ENCODE assay signal across 1 cellular context in the genomic region with DNA sequence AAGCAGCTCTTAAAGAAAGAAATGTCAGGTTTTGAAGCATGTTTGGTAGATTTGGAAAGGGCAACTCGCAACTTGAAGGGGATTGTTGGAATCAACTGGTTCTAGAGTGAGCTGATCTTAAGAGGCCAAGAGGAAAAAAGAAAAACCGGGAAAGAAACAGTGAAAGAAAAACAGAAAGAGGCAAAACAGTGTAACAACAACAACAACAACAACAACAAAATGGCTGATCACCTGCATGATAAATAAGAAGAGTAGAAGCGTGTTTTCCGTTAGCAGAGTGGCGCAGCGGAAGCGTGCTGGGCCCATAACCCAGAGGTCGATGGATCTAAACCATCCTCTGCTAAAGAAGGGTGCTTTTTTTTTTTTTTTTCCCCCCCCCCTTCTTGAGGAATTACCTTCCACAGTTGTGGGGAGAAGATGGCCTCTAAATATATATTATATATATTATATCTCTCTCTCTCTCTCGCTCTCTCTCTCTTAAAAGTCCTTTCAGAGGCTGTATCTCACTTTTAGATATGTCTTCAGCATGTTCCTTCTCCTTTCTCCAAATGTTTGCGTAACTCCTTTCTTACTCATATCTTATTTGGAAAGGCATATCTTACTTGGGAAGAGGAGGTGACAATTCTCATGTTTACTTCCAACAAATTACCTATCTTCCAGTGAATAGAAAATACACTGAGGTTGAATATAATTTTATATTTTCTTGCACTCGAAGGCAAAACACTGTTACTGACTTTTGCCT.
TF ChIP-seq lines count a peak whose summit lies in the region.

No MANE protein-coding gene starts in this region.

TF ChIP-seq in K562, 482 proteins besides CTCF, POLR2A, EP300 and RAD21 (continued from another document and continues in another):
- TF ChIP-seq, protein P1, sequence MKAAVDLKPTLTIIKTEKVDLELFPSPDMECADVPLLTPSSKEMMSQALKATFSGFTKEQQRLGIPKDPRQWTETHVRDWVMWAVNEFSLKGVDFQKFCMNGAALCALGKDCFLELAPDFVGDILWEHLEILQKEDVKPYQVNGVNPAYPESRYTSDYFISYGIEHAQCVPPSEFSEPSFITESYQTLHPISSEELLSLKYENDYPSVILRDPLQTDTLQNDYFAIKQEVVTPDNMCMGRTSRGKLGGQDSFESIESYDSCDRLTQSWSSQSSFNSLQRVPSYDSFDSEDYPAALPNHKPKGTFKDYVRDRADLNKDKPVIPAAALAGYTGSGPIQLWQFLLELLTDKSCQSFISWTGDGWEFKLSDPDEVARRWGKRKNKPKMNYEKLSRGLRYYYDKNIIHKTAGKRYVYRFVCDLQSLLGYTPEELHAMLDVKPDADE (conservative IDR thresholded peaks at IDR 0.05; ENCODE audit: control insufficient read depth, low read depth, low read length): peak; percentile 67; the same call in 1 of the 2 replicates
- TF ChIP-seq TRIM28 (IDR thresholded peaks at IDR 0.05): no peak
- TF ChIP-seq RBM22 (IDR thresholded peaks at IDR 0.05; ENCODE audit: low read depth, low read length, poor library complexity, severe bottlenecking): peak; percentile 72
- no peak for TF ChIP-seq KAT2B (IDR thresholded peaks at IDR 0.05; ENCODE audit: low read depth, low read length)
- 0 out of 2 replicates have a peak, but pooled peaks have one; percentile 17 for TF ChIP-seq CBFA2T3 (IDR thresholded peaks at IDR 0.05)
- TF ChIP-seq NBN (IDR thresholded peaks at IDR 0.05; ENCODE audit: low read depth): peak; percentile 76
- TF ChIP-seq, protein P2, sequence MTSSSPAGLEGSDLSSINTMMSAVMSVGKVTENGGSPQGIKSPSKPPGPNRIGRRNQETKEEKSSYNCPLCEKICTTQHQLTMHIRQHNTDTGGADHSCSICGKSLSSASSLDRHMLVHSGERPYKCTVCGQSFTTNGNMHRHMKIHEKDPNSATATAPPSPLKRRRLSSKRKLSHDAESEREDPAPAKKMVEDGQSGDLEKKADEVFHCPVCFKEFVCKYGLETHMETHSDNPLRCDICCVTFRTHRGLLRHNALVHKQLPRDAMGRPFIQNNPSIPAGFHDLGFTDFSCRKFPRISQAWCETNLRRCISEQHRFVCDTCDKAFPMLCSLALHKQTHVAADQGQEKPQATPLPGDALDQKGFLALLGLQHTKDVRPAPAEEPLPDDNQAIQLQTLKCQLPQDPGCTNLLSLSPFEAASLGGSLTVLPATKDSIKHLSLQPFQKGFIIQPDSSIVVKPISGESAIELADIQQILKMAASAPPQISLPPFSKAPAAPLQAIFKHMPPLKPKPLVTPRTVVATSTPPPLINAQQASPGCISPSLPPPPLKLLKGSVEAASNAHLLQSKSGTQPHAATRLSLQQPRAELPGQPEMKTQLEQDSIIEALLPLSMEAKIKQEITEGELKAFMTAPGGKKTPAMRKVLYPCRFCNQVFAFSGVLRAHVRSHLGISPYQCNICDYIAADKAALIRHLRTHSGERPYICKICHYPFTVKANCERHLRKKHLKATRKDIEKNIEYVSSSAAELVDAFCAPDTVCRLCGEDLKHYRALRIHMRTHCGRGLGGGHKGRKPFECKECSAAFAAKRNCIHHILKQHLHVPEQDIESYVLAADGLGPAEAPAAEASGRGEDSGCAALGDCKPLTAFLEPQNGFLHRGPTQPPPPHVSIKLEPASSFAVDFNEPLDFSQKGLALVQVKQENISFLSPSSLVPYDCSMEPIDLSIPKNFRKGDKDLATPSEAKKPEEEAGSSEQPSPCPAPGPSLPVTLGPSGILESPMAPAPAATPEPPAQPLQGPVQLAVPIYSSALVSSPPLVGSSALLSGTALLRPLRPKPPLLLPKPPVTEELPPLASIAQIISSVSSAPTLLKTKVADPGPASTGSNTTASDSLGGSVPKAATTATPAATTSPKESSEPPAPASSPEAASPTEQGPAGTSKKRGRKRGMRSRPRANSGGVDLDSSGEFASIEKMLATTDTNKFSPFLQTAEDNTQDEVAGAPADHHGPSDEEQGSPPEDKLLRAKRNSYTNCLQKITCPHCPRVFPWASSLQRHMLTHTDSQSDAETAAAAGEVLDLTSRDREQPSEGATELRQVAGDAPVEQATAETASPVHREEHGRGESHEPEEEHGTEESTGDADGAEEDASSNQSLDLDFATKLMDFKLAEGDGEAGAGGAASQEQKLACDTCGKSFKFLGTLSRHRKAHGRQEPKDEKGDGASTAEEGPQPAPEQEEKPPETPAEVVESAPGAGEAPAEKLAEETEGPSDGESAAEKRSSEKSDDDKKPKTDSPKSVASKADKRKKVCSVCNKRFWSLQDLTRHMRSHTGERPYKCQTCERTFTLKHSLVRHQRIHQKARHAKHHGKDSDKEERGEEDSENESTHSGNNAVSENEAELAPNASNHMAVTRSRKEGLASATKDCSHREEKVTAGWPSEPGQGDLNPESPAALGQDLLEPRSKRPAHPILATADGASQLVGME (CRISPR knock-in tag; IDR thresholded peaks at IDR 0.05): no peak
- TF ChIP-seq ZNF507 (tag; conservative IDR thresholded peaks at IDR 0.05): no peak
- TF ChIP-seq XRCC3 (IDR thresholded peaks at IDR 0.05): no peak
- no peak for TF ChIP-seq KDM5B (IDR thresholded peaks at IDR 0.05; ENCODE audit: insufficient replicate concordance, low read depth, low read length)
- TF ChIP-seq, protein P3, sequence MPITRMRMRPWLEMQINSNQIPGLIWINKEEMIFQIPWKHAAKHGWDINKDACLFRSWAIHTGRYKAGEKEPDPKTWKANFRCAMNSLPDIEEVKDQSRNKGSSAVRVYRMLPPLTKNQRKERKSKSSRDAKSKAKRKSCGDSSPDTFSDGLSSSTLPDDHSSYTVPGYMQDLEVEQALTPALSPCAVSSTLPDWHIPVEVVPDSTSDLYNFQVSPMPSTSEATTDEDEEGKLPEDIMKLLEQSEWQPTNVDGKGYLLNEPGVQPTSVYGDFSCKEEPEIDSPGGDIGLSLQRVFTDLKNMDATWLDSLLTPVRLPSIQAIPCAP (CRISPR knock-in tag; IDR thresholded peaks at IDR 0.05; ENCODE audit: borderline replicate concordance): no peak
- no peak for TF ChIP-seq NFYB (IDR thresholded peaks at IDR 0.05; ENCODE audit: extremely low read depth, insufficient read length)
- TF ChIP-seq CHCHD3 (CRISPR knock-in tag; IDR thresholded peaks at IDR 0.05): no peak
- TF ChIP-seq FOXP1 (CRISPR knock-in tag; IDR thresholded peaks at IDR 0.05): peak; percentile 100
- TF ChIP-seq PHB (CRISPR knock-in tag; IDR thresholded peaks at IDR 0.05): no peak
- TF ChIP-seq, protein P4, sequence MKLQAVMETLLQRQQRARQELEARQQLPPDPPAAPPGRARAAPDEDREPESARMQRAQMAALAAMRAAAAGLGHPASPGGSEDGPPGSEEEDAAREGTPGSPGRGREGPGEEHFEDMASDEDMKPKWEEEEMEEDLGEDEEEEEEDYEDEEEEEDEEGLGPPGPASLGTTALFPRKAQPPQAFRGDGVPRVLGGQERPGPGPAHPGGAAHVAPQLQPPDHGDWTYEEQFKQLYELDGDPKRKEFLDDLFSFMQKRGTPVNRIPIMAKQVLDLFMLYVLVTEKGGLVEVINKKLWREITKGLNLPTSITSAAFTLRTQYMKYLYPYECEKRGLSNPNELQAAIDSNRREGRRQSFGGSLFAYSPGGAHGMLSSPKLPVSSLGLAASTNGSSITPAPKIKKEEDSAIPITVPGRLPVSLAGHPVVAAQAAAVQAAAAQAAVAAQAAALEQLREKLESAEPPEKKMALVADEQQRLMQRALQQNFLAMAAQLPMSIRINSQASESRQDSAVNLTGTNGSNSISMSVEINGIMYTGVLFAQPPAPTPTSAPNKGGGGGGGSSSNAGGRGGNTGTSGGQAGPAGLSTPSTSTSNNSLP (IDR thresholded peaks at IDR 0.05; ENCODE audit: borderline replicate concordance, low read depth, low read length): no peak
- no peak for TF ChIP-seq STAT5A (IDR thresholded peaks at IDR 0.05; ENCODE audit: borderline replicate concordance, low read length)
- TF ChIP-seq RFX1 (IDR thresholded peaks at IDR 0.05): no peak
- no peak for TF ChIP-seq PRMT5 (CRISPR knock-in tag; IDR thresholded peaks at IDR 0.05)
- TF ChIP-seq, protein P5, sequence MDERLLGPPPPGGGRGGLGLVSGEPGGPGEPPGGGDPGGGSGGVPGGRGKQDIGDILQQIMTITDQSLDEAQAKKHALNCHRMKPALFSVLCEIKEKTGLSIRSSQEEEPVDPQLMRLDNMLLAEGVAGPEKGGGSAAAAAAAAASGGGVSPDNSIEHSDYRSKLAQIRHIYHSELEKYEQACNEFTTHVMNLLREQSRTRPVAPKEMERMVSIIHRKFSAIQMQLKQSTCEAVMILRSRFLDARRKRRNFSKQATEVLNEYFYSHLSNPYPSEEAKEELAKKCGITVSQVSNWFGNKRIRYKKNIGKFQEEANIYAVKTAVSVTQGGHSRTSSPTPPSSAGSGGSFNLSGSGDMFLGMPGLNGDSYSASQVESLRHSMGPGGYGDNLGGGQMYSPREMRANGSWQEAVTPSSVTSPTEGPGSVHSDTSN (CRISPR knock-in tag; IDR thresholded peaks at IDR 0.05; ENCODE audit: low read depth): no peak
- TF ChIP-seq, protein P5 (tag; conservative IDR thresholded peaks at IDR 0.05; ENCODE audit: low read depth): no peak; the same call in 1 of the 2 replicates
- TF ChIP-seq, protein P6, sequence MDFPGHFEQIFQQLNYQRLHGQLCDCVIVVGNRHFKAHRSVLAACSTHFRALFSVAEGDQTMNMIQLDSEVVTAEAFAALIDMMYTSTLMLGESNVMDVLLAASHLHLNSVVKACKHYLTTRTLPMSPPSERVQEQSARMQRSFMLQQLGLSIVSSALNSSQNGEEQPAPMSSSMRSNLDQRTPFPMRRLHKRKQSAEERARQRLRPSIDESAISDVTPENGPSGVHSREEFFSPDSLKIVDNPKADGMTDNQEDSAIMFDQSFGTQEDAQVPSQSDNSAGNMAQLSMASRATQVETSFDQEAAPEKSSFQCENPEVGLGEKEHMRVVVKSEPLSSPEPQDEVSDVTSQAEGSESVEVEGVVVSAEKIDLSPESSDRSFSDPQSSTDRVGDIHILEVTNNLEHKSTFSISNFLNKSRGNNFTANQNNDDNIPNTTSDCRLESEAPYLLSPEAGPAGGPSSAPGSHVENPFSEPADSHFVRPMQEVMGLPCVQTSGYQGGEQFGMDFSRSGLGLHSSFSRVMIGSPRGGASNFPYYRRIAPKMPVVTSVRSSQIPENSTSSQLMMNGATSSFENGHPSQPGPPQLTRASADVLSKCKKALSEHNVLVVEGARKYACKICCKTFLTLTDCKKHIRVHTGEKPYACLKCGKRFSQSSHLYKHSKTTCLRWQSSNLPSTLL (IDR thresholded peaks at IDR 0.05): peak; percentile 69
- no peak for TF ChIP-seq ZNF146 (CRISPR knock-in tag; IDR thresholded peaks at IDR 0.05; ENCODE audit: unreplicated experiment)
- peak; percentile 56 for TF ChIP-seq CC2D1A (IDR thresholded peaks at IDR 0.05)
- TF ChIP-seq HNRNPH1 (optimal IDR thresholded peaks at IDR 0.05; ENCODE audit: low read depth, low read length): no peak
- peak; percentile 53; the same call in 1 of the 2 replicates for TF ChIP-seq ZNF707 (CRISPR knock-in tag; conservative IDR thresholded peaks at IDR 0.05)
- no peak for TF ChIP-seq WHSC1 (IDR thresholded peaks at IDR 0.05; ENCODE audit: low read length)
- no peak for TF ChIP-seq ZC3H4 (CRISPR knock-in tag; IDR thresholded peaks at IDR 0.05; ENCODE audit: borderline replicate concordance)
- TF ChIP-seq, protein P7, sequence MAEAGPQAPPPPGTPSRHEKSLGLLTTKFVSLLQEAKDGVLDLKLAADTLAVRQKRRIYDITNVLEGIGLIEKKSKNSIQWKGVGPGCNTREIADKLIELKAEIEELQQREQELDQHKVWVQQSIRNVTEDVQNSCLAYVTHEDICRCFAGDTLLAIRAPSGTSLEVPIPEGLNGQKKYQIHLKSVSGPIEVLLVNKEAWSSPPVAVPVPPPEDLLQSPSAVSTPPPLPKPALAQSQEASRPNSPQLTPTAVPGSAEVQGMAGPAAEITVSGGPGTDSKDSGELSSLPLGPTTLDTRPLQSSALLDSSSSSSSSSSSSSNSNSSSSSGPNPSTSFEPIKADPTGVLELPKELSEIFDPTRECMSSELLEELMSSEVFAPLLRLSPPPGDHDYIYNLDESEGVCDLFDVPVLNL (CRISPR knock-in tag; IDR thresholded peaks at IDR 0.05; ENCODE audit: low read depth): no peak
- TF ChIP-seq FIP1L1 (IDR thresholded peaks at IDR 0.05; ENCODE audit: low read depth, low read length, poor library complexity, severe bottlenecking): no peak
- TF ChIP-seq HDAC2 (IDR thresholded peaks at IDR 0.05): peak; percentile 51; the same call in 1 of the 2 replicates
- TF ChIP-seq RBM25 (IDR thresholded peaks at IDR 0.05; ENCODE audit: low read depth, low read length, severe bottlenecking): no peak
- TF ChIP-seq ILK (tag; IDR thresholded peaks at IDR 0.05; ENCODE audit: borderline replicate concordance, low read depth): no peak
- TF ChIP-seq, protein P8, sequence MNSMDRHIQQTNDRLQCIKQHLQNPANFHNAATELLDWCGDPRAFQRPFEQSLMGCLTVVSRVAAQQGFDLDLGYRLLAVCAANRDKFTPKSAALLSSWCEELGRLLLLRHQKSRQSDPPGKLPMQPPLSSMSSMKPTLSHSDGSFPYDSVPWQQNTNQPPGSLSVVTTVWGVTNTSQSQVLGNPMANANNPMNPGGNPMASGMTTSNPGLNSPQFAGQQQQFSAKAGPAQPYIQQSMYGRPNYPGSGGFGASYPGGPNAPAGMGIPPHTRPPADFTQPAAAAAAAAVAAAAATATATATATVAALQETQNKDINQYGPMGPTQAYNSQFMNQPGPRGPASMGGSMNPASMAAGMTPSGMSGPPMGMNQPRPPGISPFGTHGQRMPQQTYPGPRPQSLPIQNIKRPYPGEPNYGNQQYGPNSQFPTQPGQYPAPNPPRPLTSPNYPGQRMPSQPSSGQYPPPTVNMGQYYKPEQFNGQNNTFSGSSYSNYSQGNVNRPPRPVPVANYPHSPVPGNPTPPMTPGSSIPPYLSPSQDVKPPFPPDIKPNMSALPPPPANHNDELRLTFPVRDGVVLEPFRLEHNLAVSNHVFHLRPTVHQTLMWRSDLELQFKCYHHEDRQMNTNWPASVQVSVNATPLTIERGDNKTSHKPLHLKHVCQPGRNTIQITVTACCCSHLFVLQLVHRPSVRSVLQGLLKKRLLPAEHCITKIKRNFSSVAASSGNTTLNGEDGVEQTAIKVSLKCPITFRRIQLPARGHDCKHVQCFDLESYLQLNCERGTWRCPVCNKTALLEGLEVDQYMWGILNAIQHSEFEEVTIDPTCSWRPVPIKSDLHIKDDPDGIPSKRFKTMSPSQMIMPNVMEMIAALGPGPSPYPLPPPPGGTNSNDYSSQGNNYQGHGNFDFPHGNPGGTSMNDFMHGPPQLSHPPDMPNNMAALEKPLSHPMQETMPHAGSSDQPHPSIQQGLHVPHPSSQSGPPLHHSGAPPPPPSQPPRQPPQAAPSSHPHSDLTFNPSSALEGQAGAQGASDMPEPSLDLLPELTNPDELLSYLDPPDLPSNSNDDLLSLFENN (IDR thresholded peaks at IDR 0.05; ENCODE audit: low read depth in 2 of 2, low read length in 2 of 2): no peak
- peak in 1 of 2 experiments; percentile 42; a peak in 1 of 4 replicates for TF ChIP-seq RCOR1 (IDR thresholded peaks at IDR 0.05; ENCODE audit: borderline replicate concordance in 1 of 2, low read depth in 2 of 2, low read length in 2 of 2)
- TF ChIP-seq CEBPG (CRISPR knock-in tag; IDR thresholded peaks at IDR 0.05): no peak
- peak; percentile 77 to 85 for TF ChIP-seq CEBPG (tag; conservative IDR thresholded peaks at IDR 0.05 in 1 of 2, IDR thresholded peaks at IDR 0.05 in 1 of 2)
